In the genomic region with DNA sequence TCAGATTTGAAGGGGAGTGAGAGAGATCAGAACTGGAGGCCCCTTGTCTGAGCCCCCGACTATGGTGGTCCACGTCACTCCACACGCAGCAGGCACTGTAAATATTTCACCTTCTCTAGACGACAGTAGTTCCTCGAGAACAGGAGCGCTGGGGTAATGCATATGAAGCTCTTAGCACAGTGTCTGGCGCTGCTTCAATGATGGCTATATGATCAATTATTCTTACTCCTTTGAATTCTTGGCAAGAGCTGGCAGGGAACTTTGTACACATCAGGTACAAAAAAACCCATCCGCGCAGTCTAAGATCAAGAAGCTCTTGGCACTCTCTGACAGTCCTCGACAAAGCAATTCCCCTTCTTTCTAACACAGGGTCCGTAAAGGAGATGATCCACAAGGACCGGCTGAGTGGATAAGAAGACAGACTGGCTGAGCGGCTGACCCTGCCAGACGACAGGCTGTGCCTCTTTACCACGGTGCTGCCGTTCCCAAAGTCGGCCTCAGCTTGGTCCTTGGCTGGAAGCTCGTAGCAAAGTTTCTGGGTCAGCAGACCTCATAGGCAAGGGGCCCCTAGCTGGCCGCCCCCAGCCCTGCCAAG, we compare ENCODE assay signal across 8 cellular contexts. TPM values are rescaled to one million over a fixed set of nuclear protein-coding genes. Genes with fewer than 3 reads are reported as not detected.
DNase-seq lines count a peak whose midpoint lies in the region; ATAC-seq and TF ChIP-seq lines count a peak whose summit lies in the region.

No MANE protein-coding gene starts in this region.

- H3K27me3 ChIP-seq in adipocyte (replicated peaks; ENCODE audit: control insufficient read depth, insufficient read depth, low read length) (peaks cover 4% of the 10 kb centered on the region), tibial nerve (peaks cover 0 to 24% of the 10 kb centered on the region in 2 donors)

- ATAC-seq in HG03460 (IDR thresholded peaks at IDR 0.05; ENCODE audit: unreplicated experiment) (peak; percentile 1), left lobe of liver (peak; percentile 16), HG03442 (IDR thresholded peaks at IDR 0.05; ENCODE audit: unreplicated experiment) (no peak), GM19351 (IDR thresholded peaks at IDR 0.05; ENCODE audit: unreplicated experiment) (no peak)

- peak overlapping the region; percentile 77 for H3K9ac ChIP-seq in adipocyte (ENCODE audit: low read length)

- H3K27ac ChIP-seq in tibial nerve = peak overlapping the region; percentile 26 to 78 (median 60)

- H3K4me1 ChIP-seq in adipocyte (ENCODE audit: control insufficient read depth, insufficient read depth, low read length) (peaks cover 8% of the 10 kb centered on the region), tibial nerve (peaks cover 0 to 21% (median 4%) of the 10 kb centered on the region in 4 donors)

- H3K36me3 ChIP-seq in adipocyte (ENCODE audit: control insufficient read depth, insufficient read depth, low read length, severe bottlenecking) (no peaks in the 10 kb centered on the region), tibial nerve (no peaks in the 10 kb centered on the region)

- TF ChIP-seq POLR2A in tibial nerve (IDR thresholded peaks at IDR 0.05) = no peak

- H3K4me3 ChIP-seq in adipocyte (ENCODE audit: low read length) (peak overlapping the region; percentile 79), tibial nerve (peak overlapping the region; percentile 39 to 58 (median 46))

- H3K9me3 ChIP-seq in adipocyte (ENCODE audit: control insufficient read depth, low read length) (no peaks in the 10 kb centered on the region), tibial nerve (no peaks in the 10 kb centered on the region)

- TF ChIP-seq CTCF in tibial nerve (IDR thresholded peaks at IDR 0.05) = no peak

- DNase-seq in EL (peak; percentile 22), adipocyte (ENCODE audit: low read depth) (no peak), left lobe of liver (ENCODE audit: low spot score) (no peak), tibial nerve (ENCODE audit: low spot score in 2 of 2) (no peak), DMS153 (lab: John Stamatoyannopoulos, UW) (no peak)

- 38 to 40% methylated on average over 18 to 19 of the region's 19 CpGs for WGBS in tibial nerve, 2 donors

- no peak for TF ChIP-seq EP300 in tibial nerve (IDR thresholded peaks at IDR 0.05)

RNA-seq across cellular contexts. Expression of a gene that starts 0.5 kb away (rescaled TPM):
- total RNA-seq in left lobe of liver (1.7 TPM), tibial nerve (10 to 100 TPM in 3 of 4 donors, 1 to 10 TPM in 1; 8.6 to 16.4 (median 12.7) TPM)

Comparison
In these comparisons a context has a peak if more than half of its experiments do, and no peak if none do; other contexts are left out.
1. ATAC-seq: peak in HG03460 (single experiment) and left lobe of liver (single experiment); none in HG03442 (single experiment) and GM19351 (single experiment).